In the genomic region with DNA sequence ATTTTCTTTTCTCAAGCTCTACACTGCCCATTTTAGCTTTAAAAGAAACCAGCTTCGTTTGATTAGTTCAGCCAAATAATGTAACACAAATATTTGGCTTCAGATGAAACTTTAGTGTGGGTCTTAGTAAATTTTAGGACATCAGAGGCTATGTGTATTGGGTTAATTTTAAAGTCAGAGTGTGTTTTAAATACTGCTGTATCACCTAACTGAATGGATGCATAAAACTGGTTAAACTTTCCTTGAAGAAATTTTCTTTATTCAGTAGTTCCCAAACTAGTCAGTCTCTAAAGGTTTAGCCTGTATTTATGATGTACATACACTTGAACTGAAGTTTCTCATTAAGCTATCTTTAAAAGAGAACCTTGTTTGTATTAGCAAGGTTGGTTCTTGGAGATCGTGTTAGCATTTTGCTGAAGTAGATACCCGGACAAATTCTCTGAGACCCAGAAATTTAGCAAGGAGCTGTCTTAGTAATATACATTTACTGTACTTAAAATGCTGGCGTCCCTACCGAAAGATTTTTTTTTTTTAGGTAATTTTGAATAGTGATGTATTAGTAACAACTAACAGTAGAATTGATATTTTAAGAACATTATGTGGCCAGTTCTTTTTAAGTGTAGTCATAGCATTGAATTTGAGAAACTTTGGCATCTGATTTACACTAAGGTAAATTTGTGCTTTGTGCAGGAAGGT, we compare ENCODE assay signal across 8 cellular contexts. TPM values are rescaled to one million over a fixed set of nuclear protein-coding genes. Genes with fewer than 3 reads are reported as not detected.
DNase-seq lines count a peak whose midpoint lies in the region; ATAC-seq and TF ChIP-seq lines count a peak whose summit lies in the region.

No MANE protein-coding gene starts in this region.

- CTCF ChIA-PET in activated CD4-positive, alpha-beta memory T cell treated with anti-CD3 and anti-CD28 coated beads for 36 hours (lab: Charles Lee), result interaction anchor here (0.7 to 2.2 kb wide), 4 partner anchors 9 to 1117 kb away, joined by 3 to 7 read pairs (median 4); no protein-coding TSS in a partner anchor

- DNase-seq in DMS 273 (lab: John Stamatoyannopoulos, UW; ENCODE audit: unreplicated experiment) (peak; percentile 35), DMS 273 treated with DMSO at 0.1 percent for 48 hours (lab: John Stamatoyannopoulos, UW) (no peak), stomach (no peak), NCI-H510A (lab: John Stamatoyannopoulos, UW) (no peak), NCI-H2171 (lab: John Stamatoyannopoulos, UW) (no peak)
- no peak for DNase-seq in activated CD4-positive, alpha-beta memory T cell treated with anti-CD3 and anti-CD28 coated beads for 36 hours

- POLR2A ChIA-PET in activated CD4-positive, alpha-beta memory T cell treated with anti-CD3 and anti-CD28 coated beads for 36 hours (lab: Charles Lee), result no interaction called here

- peak overlapping the region; percentile 92 for H3K4me3 Mint-ChIP-seq in activated CD4-positive, alpha-beta memory T cell treated with anti-CD3 and anti-CD28 coated beads for 36 hours

- peaks cover 4 to 61% (median 35%) of the 10 kb centered on the region in 4 donors for H3K4me1 ChIP-seq in stomach

- H3K27ac ChIP-seq in stomach, result peak overlapping the region in 4 of 5 donors; percentile 93 to 99 (median 96)

- H3K9me3 Mint-ChIP-seq in activated CD4-positive, alpha-beta memory T cell treated with anti-CD3 and anti-CD28 coated beads for 36 hours, result no peaks in the 10 kb centered on the region

- no peaks in the 10 kb centered on the region for H3K36me3 Mint-ChIP-seq in activated CD4-positive, alpha-beta memory T cell treated with anti-CD3 and anti-CD28 coated beads for 36 hours

- peaks cover 31% of the 10 kb centered on the region for H3K4me1 Mint-ChIP-seq in activated CD4-positive, alpha-beta memory T cell treated with anti-CD3 and anti-CD28 coated beads for 36 hours (ENCODE audit: low read depth)

- 21 to 26% (median 23%) methylated on average over 5 of the region's 5 CpGs for WGBS in stomach, 5 donors

- intact Hi-C loops in activated CD4-positive, alpha-beta memory T cell treated with anti-CD3 and anti-CD28 coated beads for 36 hours (cut with micrococcal nuclease), result loop anchor here (5.0 to 10.0 kb wide), 4 partner anchors 320 to 1380 kb away; a partner anchor contains a TSS
- intact Hi-C loops in stomach (cut with DNase I; ENCODE audit: low total_unique reads), result no loop called here

- H3K4me3 ChIP-seq in iPS-11a (ENCODE audit: low read depth, low read length) (peak overlapping the region; percentile 24), stomach (peak overlapping the region; percentile 60 to 97 (median 87))

- H3K27me3 Mint-ChIP-seq in activated CD4-positive, alpha-beta memory T cell treated with anti-CD3 and anti-CD28 coated beads for 36 hours, result peaks cover 4% of the 10 kb centered on the region

- H3K27me3 ChIP-seq in stomach, result no peaks in the 10 kb centered on the region

- TF ChIP-seq POLR2A in stomach (IDR thresholded peaks at IDR 0.05), result no peak

- H3K9me3 ChIP-seq in stomach, result no peaks in the 10 kb centered on the region

- H3K36me3 ChIP-seq in stomach, result no peaks in the 10 kb centered on the region

- TF ChIP-seq CTCF in stomach (IDR thresholded peaks at IDR 0.05), result no peak

- no peak for ATAC-seq in GM18909 (IDR thresholded peaks at IDR 0.05; ENCODE audit: poor library complexity, unreplicated experiment)

- TF ChIP-seq EP300 in stomach (IDR thresholded peaks at IDR 0.05), result no peak

- H3K27ac Mint-ChIP-seq in activated CD4-positive, alpha-beta memory T cell treated with anti-CD3 and anti-CD28 coated beads for 36 hours, result no peak overlapping the region

RNA-seq across cellular contexts. Expression of a gene that starts 2.7 kb away (rescaled TPM):
- total RNA-seq in activated CD4-positive, alpha-beta memory T cell treated with anti-CD3 and anti-CD28 coated beads for 36 hours, result 1 to 10 TPM; 8.9 to 9.8 TPM
- total RNA-seq in stomach, result 100 to 1,000 TPM in 1 of 5 donors, 10 to 100 TPM in 4; 18.7 to 142 (median 24.3) TPM
- 1 to 10 TPM; 3.9 to 8.5 (median 4.0) TPM for polyA plus RNA-seq in stomach
